In the genomic region with DNA sequence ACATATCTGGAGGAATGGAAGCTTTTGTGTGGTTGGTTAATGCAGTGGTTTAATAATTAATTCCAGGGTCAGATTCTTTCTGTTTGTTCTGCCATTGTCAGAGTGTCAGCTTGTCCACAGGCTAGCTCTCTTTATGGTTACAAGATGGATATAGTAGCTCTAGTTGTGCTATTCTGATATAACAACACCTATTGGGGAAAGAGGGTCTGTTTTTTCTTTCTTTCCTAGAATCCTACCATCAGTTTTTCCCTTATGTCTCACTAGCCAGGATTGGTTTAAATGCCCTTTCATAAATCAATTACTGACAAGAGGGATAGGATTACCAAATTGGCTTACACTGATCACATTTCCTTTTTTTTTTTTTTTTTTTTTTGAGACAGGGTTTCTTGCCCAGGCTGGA, we compare ENCODE assay signal across 18 cellular contexts. TPM values are rescaled to one million over a fixed set of nuclear protein-coding genes. Genes with fewer than 3 reads are reported as not detected.
DNase-seq lines count a peak whose midpoint lies in the region; ATAC-seq and TF ChIP-seq lines count a peak whose summit lies in the region.
"Had no signal": no experiment of that assay in that cellular context is flagged by ENCODE, and none has a peak within 500 bp of the region (broad histone marks: within the 10 kb centered on the region; RNA-seq: fewer than 3 reads in every experiment).

No MANE protein-coding gene starts in this region.

- DNase-seq in Caki2 (ENCODE audit: low read depth) (peak; percentile 76), NCI-H146 (lab: John Stamatoyannopoulos, UW) (peak; percentile 15), endodermal cell (no peak), nephron progenitor cell (no peak)
- no peak for DNase-seq in stimulated activated CD4-positive, alpha-beta T cell treated with anti-CD3 and anti-CD28 coated beads, Interleukin-4, amount 100 ng/mL, for 24 hours
- DNase-seq: activated CD4-positive, CD25-positive, alpha-beta regulatory T cell treated with anti-CD3 and anti-CD28 coated beads, Interleukin-2, amount 50 U/mL, for 72 hours; activated CD8-positive, alpha-beta memory T cell treated with anti-CD3 and anti-CD28 coated beads, Interleukin-2, amount 10 ng/mL, durations not matched to agents 7 days and 5 days; esophagus squamous epithelium; NCI-H226; nucleus accumbens; SHP77; sigmoid colon; stimulated activated CD8-positive, alpha-beta memory T cell treated with anti-CD3 and anti-CD28 coated beads, Interleukin-4, amount 100 ng/mL, for 48 hours had no signal

- H3K9me3 ChIP-seq in endodermal cell (ENCODE audit: control insufficient read depth, low read length) (peaks cover 8% of the 10 kb centered on the region), gastroesophageal sphincter (no peaks in the 10 kb centered on the region)
- H3K9me3 ChIP-seq: esophagus squamous epithelium, sigmoid colon had no signal

- H3K27me3 Mint-ChIP-seq in endodermal cell (ENCODE audit: insufficient read depth) (no peaks in the 10 kb centered on the region), nephron progenitor cell (ENCODE audit: low read depth, poor library complexity) (no peaks in the 10 kb centered on the region)
- H3K27me3 Mint-ChIP-seq: activated CD8-positive, alpha-beta memory T cell treated with anti-CD3 and anti-CD28 coated beads, Interleukin-2, amount 10 ng/mL, durations not matched to agents 7 days and 5 days; brain had no signal

- no peak for TF ChIP-seq POLR2A in gastroesophageal sphincter (IDR thresholded peaks at IDR 0.05)

- H3K9me3 Mint-ChIP-seq in endodermal cell = no peaks in the 10 kb centered on the region
- H3K9me3 Mint-ChIP-seq in nephron progenitor cell = peaks cover 45% of the 10 kb centered on the region
- H3K9me3 Mint-ChIP-seq: T-helper 2 cell treated with Interferon-gamma antibody and Interleukin-4, amounts not matched to agents 5 μg/mL and 100 μg/mL, for 36 hours had no signal

- H3K27me3 ChIP-seq in endodermal cell (ENCODE audit: control insufficient read depth, insufficient read depth, low read length, poor library complexity, severe bottlenecking) (no peaks in the 10 kb centered on the region), gastroesophageal sphincter (no peaks in the 10 kb centered on the region)
- H3K27me3 ChIP-seq: esophagus squamous epithelium, sigmoid colon had no signal

- ATAC-seq in gastroesophageal sphincter = no peak
- no peak for ATAC-seq in GM19395 (IDR thresholded peaks at IDR 0.05; ENCODE audit: unreplicated experiment)
- ATAC-seq in HG03175 (IDR thresholded peaks at IDR 0.05; ENCODE audit: unreplicated experiment) = no peak
- ATAC-seq: activated CD8-positive, alpha-beta memory T cell treated with anti-CD3 and anti-CD28 coated beads, Interleukin-2, amount 10 ng/mL, durations not matched to agents 7 days and 5 days had no signal

- H3K36me3 Mint-ChIP-seq in endodermal cell (ENCODE audit: low read depth) (peaks cover 17% of the 10 kb centered on the region), nephron progenitor cell (ENCODE audit: low read depth) (peaks cover 73% of the 10 kb centered on the region)

- no peak for TF ChIP-seq EP300 in gastroesophageal sphincter (IDR thresholded peaks at IDR 0.05)

- H3K4me1 Mint-ChIP-seq in endodermal cell (peaks cover 33% of the 10 kb centered on the region), nephron progenitor cell (peaks cover 59% of the 10 kb centered on the region)

- in situ Hi-C loops in Caki2 (cut with HindIII; ENCODE audit: low pct_unique_long_range_greater_than_20kb, low sequenced_read_pairs) = no loop called here

- H3K9ac ChIP-seq in endodermal cell (ENCODE audit: extremely low read depth, low read length, poor library complexity, severe bottlenecking) = no peak overlapping the region

- H3K4me3 ChIP-seq in endodermal cell (ENCODE audit: low read length) (peak overlapping the region; percentile 48), gastroesophageal sphincter (no peak overlapping the region)
- H3K4me3 ChIP-seq: esophagus squamous epithelium, sigmoid colon had no signal

- H3K4me1 ChIP-seq in endodermal cell (ENCODE audit: control insufficient read depth, insufficient read depth, low read length) (peaks cover 6% of the 10 kb centered on the region), gastroesophageal sphincter (peaks cover 3 to 71% (median 11%) of the 10 kb centered on the region in 3 donors)

- H3K27ac Mint-ChIP-seq in endodermal cell (no peak overlapping the region), nephron progenitor cell (peak overlapping the region; percentile 84)
- H3K27ac Mint-ChIP-seq: activated CD8-positive, alpha-beta memory T cell treated with anti-CD3 and anti-CD28 coated beads, Interleukin-2, amount 10 ng/mL, durations not matched to agents 7 days and 5 days; T-helper 2 cell treated with Interferon-gamma antibody and Interleukin-4, amounts not matched to agents 5 μg/mL and 100 μg/mL, for 36 hours had no signal

- TF ChIP-seq CTCF in endodermal cell (conservative IDR thresholded peaks at IDR 0.05) (no peak), nephron progenitor cell (IDR thresholded peaks at IDR 0.05) (no peak), gastroesophageal sphincter (IDR thresholded peaks at IDR 0.05) (no peak)

- H3K4me3 Mint-ChIP-seq in endodermal cell (no peak overlapping the region), nephron progenitor cell (peak overlapping the region; percentile 51)
- H3K4me3 Mint-ChIP-seq: activated CD8-positive, alpha-beta memory T cell treated with anti-CD3 and anti-CD28 coated beads, Interleukin-2, amount 10 ng/mL, durations not matched to agents 7 days and 5 days; brain; T-helper 2 cell treated with Interferon-gamma antibody and Interleukin-4, amounts not matched to agents 5 μg/mL and 100 μg/mL, for 36 hours had no signal

- H3K27ac ChIP-seq in endodermal cell (ENCODE audit: low read depth, low read length) (no peak overlapping the region), gastroesophageal sphincter (no peak overlapping the region)
- H3K27ac ChIP-seq: esophagus squamous epithelium, sigmoid colon had no signal

- H3K36me3 ChIP-seq in endodermal cell (ENCODE audit: control insufficient read depth, insufficient read depth, low read length) (peaks cover 10% of the 10 kb centered on the region), gastroesophageal sphincter (no peaks in the 10 kb centered on the region)
- H3K36me3 ChIP-seq: esophagus squamous epithelium, sigmoid colon had no signal

RNA-seq across cellular contexts. Expression of gene CNOT2, which starts 27.8 kb away (rescaled TPM):
- total RNA-seq in Caki2 (2014; rRNA removed; shearing (Covaris generic); ENCODE audit: low replicate concordance) = 142 and 165 TPM in 2 replicates
- total RNA-seq in endodermal cell (10 to 100 TPM; 96.2 to 96.5 TPM), gastroesophageal sphincter (100 to 1,000 TPM in 2 of 4 donors, 10 to 100 TPM in 2; 71.9 to 125 (median 101) TPM)
- 74.5 TPM for polyA plus RNA-seq in endodermal cell (2013, experiment 1 of 2)
- 72.7 TPM for polyA plus RNA-seq in endodermal cell (2013, experiment 2 of 2)

Comparison
In these comparisons a context has a peak if more than half of its experiments do, and no peak if none do; other contexts are left out.
1. DNase-seq: peak in Caki2 (single experiment) and NCI-H146 (single experiment); none in endodermal cell (single experiment), nephron progenitor cell (single experiment) and stimulated activated CD4-positive, alpha-beta T cell treated with anti-CD3 and anti-CD28 coated beads, Interleukin-4, amount 100 ng/mL, for 24 hours (single experiment).